8 cellular contexts compared by ENCODE assay signal in genomic region chr1:39104158-39105060, GRCh38.
A peak's percentile ranks its signal among the peaks of the same experiment; 100 is the strongest.
DNase-seq lines count a peak whose midpoint lies in the region; ATAC-seq and TF ChIP-seq lines count a peak whose summit lies in the region.

No MANE protein-coding gene starts in this region.

- H3K9me3 Mint-ChIP-seq in CD4-positive, alpha-beta memory T cell = no peaks in the 10 kb centered on the region

- no peaks in the 10 kb centered on the region for H3K36me3 Mint-ChIP-seq in CD4-positive, alpha-beta memory T cell

- no peaks in the 10 kb centered on the region for H3K27me3 Mint-ChIP-seq in CD4-positive, alpha-beta memory T cell

- ATAC-seq in GM21423 (IDR thresholded peaks at IDR 0.05; ENCODE audit: unreplicated experiment) (no peak), HG02938 (IDR thresholded peaks at IDR 0.05; ENCODE audit: unreplicated experiment) (no peak)

- TF ChIP-seq POLR2A in breast epithelium (IDR thresholded peaks at IDR 0.05) = no peak
- TF ChIP-seq POLR2A in testis (IDR thresholded peaks at IDR 0.05) = no peak

- POLR2A ChIA-PET in CD4-positive, alpha-beta memory T cell (lab: Charles Lee; ENCODE audit: partially characterized antibody) = interaction anchor here (1.5 to 1.6 kb wide), 2 partner anchors 79 to 87 kb away, joined by 4 to 7 read pairs; no protein-coding TSS in a partner anchor

- peaks cover 17 to 33% (median 24%) of the 10 kb centered on the region in 4 donors for H3K4me1 Mint-ChIP-seq in CD4-positive, alpha-beta memory T cell

- CTCF ChIA-PET in CD4-positive, alpha-beta memory T cell (lab: Charles Lee; ENCODE audit: partially characterized antibody) = interaction anchor here (1.6 to 4.2 kb wide), 5 partner anchors 8 to 437 kb away, joined by 5 to 40 read pairs (median 13); no protein-coding TSS in a partner anchor

- no peak overlapping the region for H3K27ac ChIP-seq in CD4-positive, alpha-beta memory T cell (ENCODE audit: low read depth, low read length)
- H3K27ac ChIP-seq in breast epithelium = peak overlapping the region; percentile 94 to 97
- H3K27ac ChIP-seq in testis = peak overlapping the region; percentile 92 to 98

- peak overlapping the region in 1 of 2 donors; percentile 59 for H3K4me3 ChIP-seq in CD4-positive, alpha-beta memory T cell (ENCODE audit: low read length in 2 of 2)
- H3K4me3 ChIP-seq in breast epithelium = peak overlapping the region; percentile 70 to 84 (median 81)
- peak overlapping the region; percentile 75 to 77 for H3K4me3 ChIP-seq in testis

- no peaks in the 10 kb centered on the region for H3K36me3 ChIP-seq in CD4-positive, alpha-beta memory T cell (ENCODE audit: insufficient read depth, low read length)
- no peaks in the 10 kb centered on the region for H3K36me3 ChIP-seq in breast epithelium
- no peaks in the 10 kb centered on the region for H3K36me3 ChIP-seq in testis (ENCODE audit: low read depth, missing control alignments)

- 15 to 22% methylated on average over 17 to 25 of the region's 25 CpGs for WGBS in testis, 2 donors

- TF ChIP-seq CTCF in breast epithelium (IDR thresholded peaks at IDR 0.05) (no peak), testis (IDR thresholded peaks at IDR 0.05) (no peak)

- intact Hi-C loops in CD4-positive, alpha-beta memory T cell (cut with micrococcal nuclease) = loop anchor here (10.0 kb wide), 1 partner anchor 620 kb away; no protein-coding TSS in a partner anchor
- intact Hi-C loops in breast epithelium (cut with DNase I; ENCODE audit: low total_unique reads) = loop anchor here (5.0 kb wide), 2 partner anchors 88 to 168 kb away; no protein-coding TSS in a partner anchor
- intact Hi-C loops in testis (cut with DNase I; ENCODE audit: low total_unique reads) = loop anchor here (5.0 kb wide), 1 partner anchor 88 kb away; no protein-coding TSS in a partner anchor

- H3K27ac Mint-ChIP-seq in CD4-positive, alpha-beta memory T cell = peak overlapping the region in 6 of 7 donors; percentile 43 to 84 (median 58)

- DNase-seq in CD4-positive, alpha-beta memory T cell = no peak
- DNase-seq in LHCN-M2 (ENCODE audit: low read depth) (peak; percentile 46), breast epithelium (ENCODE audit: low spot score in 2 of 2) (no peak), left kidney (ENCODE audit: low read depth, low spot score) (peak; percentile 80), testis (peak; percentile 49), NCI-H345 (lab: John Stamatoyannopoulos, UW) (no peak)

- no peaks in the 10 kb centered on the region for H3K9me3 ChIP-seq in CD4-positive, alpha-beta memory T cell (ENCODE audit: control insufficient read depth in 1 of 2, low read length in 2 of 2)
- no peaks in the 10 kb centered on the region for H3K9me3 ChIP-seq in breast epithelium
- no peaks in the 10 kb centered on the region for H3K9me3 ChIP-seq in testis

- peaks cover 19% of the 10 kb centered on the region for H3K4me1 ChIP-seq in CD4-positive, alpha-beta memory T cell (ENCODE audit: insufficient read depth, low read length)
- H3K4me1 ChIP-seq in breast epithelium (peaks cover 0 to 2% of the 10 kb centered on the region in 2 donors), testis (peaks cover 33% of the 10 kb centered on the region)

- no peaks in the 10 kb centered on the region for H3K27me3 ChIP-seq in CD4-positive, alpha-beta memory T cell (ENCODE audit: insufficient read depth, low read length)
- H3K27me3 ChIP-seq in breast epithelium (no peaks in the 10 kb centered on the region), testis (no peaks in the 10 kb centered on the region)

- H3K4me3 Mint-ChIP-seq in CD4-positive, alpha-beta memory T cell = peak overlapping the region; percentile 62 to 86 (median 80)

Comparison
In these comparisons a context has a peak if more than half of its experiments do, and no peak if none do; other contexts are left out.
1. DNase-seq: peak in LHCN-M2 (single experiment), left kidney (single experiment) and testis (single experiment); none in CD4-positive, alpha-beta memory T cell (0 of 5), breast epithelium (0 of 2) and NCI-H345 (single experiment).